8 cellular contexts compared by ENCODE assay signal in the genomic region with DNA sequence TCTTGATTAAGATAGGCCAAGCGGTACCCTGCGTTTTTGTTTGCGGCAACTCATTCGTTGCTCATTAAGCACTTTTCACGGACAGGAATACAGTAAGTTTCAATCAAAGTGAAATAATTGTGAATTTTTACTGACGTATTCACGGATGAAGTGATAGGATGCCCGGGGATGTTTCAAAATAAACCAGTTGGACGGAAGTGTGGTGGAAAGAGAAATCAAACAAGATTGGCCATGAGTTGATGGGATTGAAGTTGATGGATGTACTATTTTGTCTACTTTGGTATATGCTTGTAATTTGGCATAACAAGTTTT. TPM values are rescaled to one million over a fixed set of nuclear protein-coding genes. Genes with fewer than 3 reads are reported as not detected.
DNase-seq lines count a peak whose midpoint lies in the region; ATAC-seq, FAIRE-seq and TF ChIP-seq lines count a peak whose summit lies in the region.

No MANE protein-coding gene starts in this region.

- H3K79me2 ChIP-seq in astrocyte (ENCODE audit: insufficient read depth, low read length): peaks cover 19% of the 10 kb centered on the region

- H3K27me3 ChIP-seq in heart left ventricle: no peaks in the 10 kb centered on the region
- H3K27me3 ChIP-seq in astrocyte (ENCODE audit: insufficient read depth, low read length): no peaks in the 10 kb centered on the region
- no peaks in the 10 kb centered on the region for H3K27me3 ChIP-seq in lung (ENCODE audit: control insufficient read depth, insufficient read depth)

- H3K9me3 Mint-ChIP-seq in astrocyte (ENCODE audit: unreplicated experiment): no peaks in the 10 kb centered on the region

- peak overlapping the region; percentile 43 for H3K27ac Mint-ChIP-seq in astrocyte (ENCODE audit: unreplicated experiment)

- peak overlapping the region; percentile 91 for H3K4me3 Mint-ChIP-seq in astrocyte (ENCODE audit: unreplicated experiment)

- DNase-seq in heart left ventricle (no peak), left cardiac atrium (no peak), astrocyte (ENCODE audit: low read depth) (no peak), lung (ENCODE audit: low spot score) (no peak), NCI-H1092 (lab: John Stamatoyannopoulos, UW) (no peak), KBM-7 (no peak)
- no peak for DNase-seq in stimulated activated CD4-positive, alpha-beta T cell treated with anti-CD3 and anti-CD28 coated beads, Interleukin-1b, Interleukin-23, amount 100 ng/mL, for 48 hours

- H3K4me1 Mint-ChIP-seq in astrocyte (ENCODE audit: low read depth, unreplicated experiment): peaks cover 9% of the 10 kb centered on the region

- peaks cover 15% of the 10 kb centered on the region for H4K20me1 ChIP-seq in astrocyte (ENCODE audit: insufficient read depth, low read length)

- ATAC-seq in heart left ventricle: no peak
- no peak for ATAC-seq in left cardiac atrium
- ATAC-seq in lung (ENCODE audit: insufficient read depth, low FRiP score): no peak

- no peak for FAIRE-seq in astrocyte (lab: Jason Lieb, UNC)

- H3K27ac ChIP-seq in heart left ventricle (peak overlapping the region in 6 of 12 donors; percentile 57 to 72 (median 60)), astrocyte (ENCODE audit: low read depth, low read length) (peak overlapping the region; percentile 34), lung (ENCODE audit: low read depth in 1 of 2, low read length in 1 of 2) (no peak overlapping the region), urinary bladder (ENCODE audit: low read depth) (no peak overlapping the region)

- peak overlapping the region; percentile 88 for H3K9ac ChIP-seq in astrocyte (ENCODE audit: low read length)

- peaks cover 14% of the 10 kb centered on the region for H3K36me3 Mint-ChIP-seq in astrocyte (ENCODE audit: low read depth, unreplicated experiment)

- H3K4me3 ChIP-seq in heart left ventricle: peak overlapping the region; percentile 62 to 95 (median 78)
- H3K4me3 ChIP-seq in astrocyte (ENCODE audit: insufficient read depth, low read depth, low read length): peak overlapping the region; percentile 93
- H3K4me3 ChIP-seq in lung: peak overlapping the region; percentile 95
- H3K4me3 ChIP-seq in urinary bladder (ENCODE audit: low read depth, low read length): peak overlapping the region; percentile 89

- peak overlapping the region; percentile 96 for H2AFZ ChIP-seq in astrocyte (ENCODE audit: low read depth, low read length)

- intact Hi-C loops in heart left ventricle (cut with DNase I): no loop called here
- intact Hi-C loops in left cardiac atrium (cut with DNase I): no loop called here

- WGBS in heart left ventricle, 4 donors: 6 to 9% (median 7%) methylated on average over 9 of the region's 9 CpGs
- 4 to 8% methylated on average over 9 of the region's 9 CpGs for WGBS in lung, 2 donors
- 5% methylated on average over 9 of the region's 9 CpGs for WGBS in urinary bladder

- no peaks in the 10 kb centered on the region for H3K27me3 Mint-ChIP-seq in astrocyte (ENCODE audit: low read depth, unreplicated experiment)

- TF ChIP-seq CTCF in heart left ventricle (IDR thresholded peaks at IDR 0.05): no peak
- no peak for TF ChIP-seq CTCF in astrocyte (IDR thresholded peaks at IDR 0.05; ENCODE audit: insufficient read depth, low read depth, low read length)
- TF ChIP-seq CTCF in lung (IDR thresholded peaks at IDR 0.05; ENCODE audit: control extremely low read depth, extremely low read depth): no peak

- no peaks in the 10 kb centered on the region for H3K9me3 ChIP-seq in heart left ventricle
- H3K9me3 ChIP-seq in astrocyte (ENCODE audit: insufficient read depth, low read depth, low read length): no peaks in the 10 kb centered on the region
- no peaks in the 10 kb centered on the region for H3K9me3 ChIP-seq in lung (ENCODE audit: control insufficient read depth in 2 of 2, insufficient read depth in 1 of 2, low read length in 1 of 2)

- H3K4me1 ChIP-seq in heart left ventricle (peaks cover 0 to 14% (median 7%) of the 10 kb centered on the region in 12 donors), astrocyte (ENCODE audit: insufficient read depth, low read length) (peaks cover 13% of the 10 kb centered on the region), lung (ENCODE audit: control insufficient read depth in 2 of 2, insufficient read depth in 2 of 2, low read length in 2 of 2) (peaks cover 5 to 6% of the 10 kb centered on the region in 2 donors), urinary bladder (ENCODE audit: insufficient read depth) (no peaks in the 10 kb centered on the region)

- TF ChIP-seq POLR2A in heart left ventricle (IDR thresholded peaks at IDR 0.05): no peak

- in situ Hi-C loops in KBM-7 (cut with MboI; ENCODE audit: low pct_unique_long_range_greater_than_20kb, low sequenced_read_pairs): no loop called here

- H3K4me2 ChIP-seq in astrocyte (ENCODE audit: low read length): peak overlapping the region; percentile 98

- H3K36me3 ChIP-seq in heart left ventricle: peaks cover 0 to 16% (median 5%) of the 10 kb centered on the region in 9 donors
- H3K36me3 ChIP-seq in astrocyte (ENCODE audit: insufficient read depth, low read length): no peaks in the 10 kb centered on the region
- peaks cover 0 to 6% of the 10 kb centered on the region in 2 donors for H3K36me3 ChIP-seq in lung (ENCODE audit: control insufficient read depth in 2 of 2, insufficient read depth in 2 of 2, low read length in 2 of 2)
- no peaks in the 10 kb centered on the region for H3K36me3 ChIP-seq in urinary bladder (ENCODE audit: insufficient read depth)

RNA-seq across cellular contexts. Expression of gene TMEM177, which starts 0.5 kb away (rescaled TPM):
- total RNA-seq in heart left ventricle (10 to 100 TPM in 3 of 9 donors, 1 to 10 TPM in 6; 7.7 to 13.7 (median 9.6) TPM), left cardiac atrium (1 to 10 TPM; 8.6 to 9.3 TPM), astrocyte (10.6 and 11.4 TPM in 2 replicates), lung (1 to 10 TPM; 6.0 to 9.0 TPM), urinary bladder (8.6 TPM)
- polyA plus RNA-seq in heart left ventricle (10 to 100 TPM in 1 of 2 donors, 1 to 10 TPM in 1; 8.8 to 13.2 TPM), lung (1 to 10 TPM; 7.4 to 9.0 TPM), urinary bladder (9.8 TPM)
